1 cellular context compared by ENCODE assay signal in the genomic region with DNA sequence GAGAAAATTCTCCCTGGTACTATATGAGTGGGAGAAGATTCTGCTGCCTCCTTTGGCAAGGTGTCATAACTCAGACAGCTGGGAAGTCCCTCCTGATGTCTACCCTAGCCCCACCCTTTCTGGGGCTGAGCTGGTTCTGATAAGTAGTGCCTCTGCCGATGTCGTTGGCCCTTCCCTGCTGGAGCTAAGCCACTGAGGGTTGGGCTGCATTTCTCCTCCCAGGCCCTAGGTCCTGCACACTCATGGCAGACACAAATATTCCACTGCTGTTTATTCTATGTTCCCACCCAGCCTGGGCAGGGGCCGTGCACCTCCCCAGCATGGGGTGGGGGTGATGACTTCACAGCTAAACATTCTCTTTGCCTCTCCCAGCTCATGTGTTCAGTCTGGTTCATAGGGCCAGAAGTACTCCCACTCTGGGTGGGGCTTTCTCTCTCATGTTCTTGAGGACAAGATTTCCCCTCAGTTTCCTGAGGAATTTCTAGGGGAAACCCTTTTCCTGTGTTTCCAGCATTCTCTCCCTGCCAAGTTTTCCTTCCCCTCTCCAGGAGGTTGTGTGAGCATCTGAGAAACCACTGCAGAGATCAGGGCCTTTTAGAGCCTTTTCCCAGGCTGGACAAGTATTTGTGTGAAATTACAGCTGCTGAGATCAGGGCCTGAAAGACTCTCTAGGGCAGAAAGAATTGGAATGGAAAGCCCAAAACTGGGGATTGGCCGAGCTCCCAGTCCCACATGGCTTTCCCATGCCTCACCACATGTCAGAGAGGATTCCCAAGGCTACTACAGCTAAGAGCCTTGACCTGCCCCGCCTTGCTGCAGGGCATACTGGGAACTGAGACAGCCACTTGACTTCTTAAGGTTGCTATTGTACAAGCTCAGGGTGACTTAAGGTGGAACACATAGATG.
TF ChIP-seq lines count a peak whose summit lies in the region.

No MANE protein-coding gene starts in this region.

TF ChIP-seq in HEK293, 187 proteins besides CTCF, POLR2A, EP300 and RAD21 (continued from another document):
- TF ChIP-seq, protein P1, sequence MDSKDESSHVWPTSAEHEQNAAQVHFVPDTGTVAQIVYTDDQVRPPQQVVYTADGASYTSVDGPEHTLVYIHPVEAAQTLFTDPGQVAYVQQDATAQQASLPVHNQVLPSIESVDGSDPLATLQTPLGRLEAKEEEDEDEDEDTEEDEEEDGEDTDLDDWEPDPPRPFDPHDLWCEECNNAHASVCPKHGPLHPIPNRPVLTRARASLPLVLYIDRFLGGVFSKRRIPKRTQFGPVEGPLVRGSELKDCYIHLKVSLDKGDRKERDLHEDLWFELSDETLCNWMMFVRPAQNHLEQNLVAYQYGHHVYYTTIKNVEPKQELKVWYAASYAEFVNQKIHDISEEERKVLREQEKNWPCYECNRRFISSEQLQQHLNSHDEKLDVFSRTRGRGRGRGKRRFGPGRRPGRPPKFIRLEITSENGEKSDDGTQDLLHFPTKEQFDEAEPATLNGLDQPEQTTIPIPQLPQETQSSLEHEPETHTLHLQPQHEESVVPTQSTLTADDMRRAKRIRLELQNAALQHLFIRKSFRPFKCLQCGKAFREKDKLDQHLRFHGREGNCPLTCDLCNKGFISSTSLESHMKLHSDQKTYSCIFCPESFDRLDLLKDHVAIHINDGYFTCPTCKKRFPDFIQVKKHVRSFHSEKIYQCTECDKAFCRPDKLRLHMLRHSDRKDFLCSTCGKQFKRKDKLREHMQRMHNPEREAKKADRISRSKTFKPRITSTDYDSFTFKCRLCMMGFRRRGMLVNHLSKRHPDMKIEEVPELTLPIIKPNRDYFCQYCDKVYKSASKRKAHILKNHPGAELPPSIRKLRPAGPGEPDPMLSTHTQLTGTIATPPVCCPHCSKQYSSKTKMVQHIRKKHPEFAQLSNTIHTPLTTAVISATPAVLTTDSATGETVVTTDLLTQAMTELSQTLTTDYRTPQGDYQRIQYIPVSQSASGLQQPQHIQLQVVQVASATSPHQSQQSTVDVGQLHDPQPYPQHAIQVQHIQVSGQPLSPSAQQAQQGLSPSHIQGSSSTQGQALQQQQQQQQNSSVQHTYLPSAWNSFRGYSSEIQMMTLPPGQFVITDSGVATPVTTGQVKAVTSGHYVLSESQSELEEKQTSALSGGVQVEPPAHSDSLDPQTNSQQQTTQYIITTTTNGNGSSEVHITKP (tag by site-specific recombination; IDR thresholded peaks at IDR 0.05): 0 out of 2 replicates have a peak, but pooled peaks have one; percentile 21
- TF ChIP-seq, protein P2, sequence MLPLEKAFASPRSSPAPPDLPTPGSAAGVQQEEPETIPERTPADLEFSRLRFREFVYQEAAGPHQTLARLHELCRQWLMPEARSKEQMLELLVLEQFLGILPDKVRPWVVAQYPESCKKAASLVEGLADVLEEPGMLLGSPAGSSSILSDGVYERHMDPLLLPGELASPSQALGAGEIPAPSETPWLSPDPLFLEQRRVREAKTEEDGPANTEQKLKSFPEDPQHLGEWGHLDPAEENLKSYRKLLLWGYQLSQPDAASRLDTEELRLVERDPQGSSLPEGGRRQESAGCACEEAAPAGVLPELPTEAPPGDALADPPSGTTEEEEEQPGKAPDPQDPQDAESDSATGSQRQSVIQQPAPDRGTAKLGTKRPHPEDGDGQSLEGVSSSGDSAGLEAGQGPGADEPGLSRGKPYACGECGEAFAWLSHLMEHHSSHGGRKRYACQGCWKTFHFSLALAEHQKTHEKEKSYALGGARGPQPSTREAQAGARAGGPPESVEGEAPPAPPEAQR (tag by site-specific recombination; IDR thresholded peaks at IDR 0.05): no peak
- no peak for TF ChIP-seq ZNF776 (tag by site-specific recombination; IDR thresholded peaks at IDR 0.05; ENCODE audit: borderline replicate concordance)
- no peak for TF ChIP-seq ZNF266 (tag by site-specific recombination; IDR thresholded peaks at IDR 0.05; ENCODE audit: low read depth)
- TF ChIP-seq PRDM1 (tag by site-specific recombination; IDR thresholded peaks at IDR 0.05): 0 out of 2 replicates have a peak, but pooled peaks have one; percentile 41
- peak; percentile 47; the same call in 1 of the 2 replicates for TF ChIP-seq ZNF629 (tag by site-specific recombination; IDR thresholded peaks at IDR 0.05)
- no peak for TF ChIP-seq ZNF211 (tag by site-specific recombination; IDR thresholded peaks at IDR 0.05; ENCODE audit: low read depth)
- TF ChIP-seq, protein P3, sequence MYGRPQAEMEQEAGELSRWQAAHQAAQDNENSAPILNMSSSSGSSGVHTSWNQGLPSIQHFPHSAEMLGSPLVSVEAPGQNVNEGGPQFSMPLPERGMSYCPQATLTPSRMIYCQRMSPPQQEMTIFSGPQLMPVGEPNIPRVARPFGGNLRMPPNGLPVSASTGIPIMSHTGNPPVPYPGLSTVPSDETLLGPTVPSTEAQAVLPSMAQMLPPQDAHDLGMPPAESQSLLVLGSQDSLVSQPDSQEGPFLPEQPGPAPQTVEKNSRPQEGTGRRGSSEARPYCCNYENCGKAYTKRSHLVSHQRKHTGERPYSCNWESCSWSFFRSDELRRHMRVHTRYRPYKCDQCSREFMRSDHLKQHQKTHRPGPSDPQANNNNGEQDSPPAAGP (tag by site-specific recombination; IDR thresholded peaks at IDR 0.05): peak; percentile 94
- TF ChIP-seq ZFP69B (tag by site-specific recombination; IDR thresholded peaks at IDR 0.05): no peak
- TF ChIP-seq ZNF146 (tag by site-specific recombination; IDR thresholded peaks at IDR 0.05): no peak
- TF ChIP-seq GLI4 (tag by site-specific recombination; IDR thresholded peaks at IDR 0.05): no peak
- TF ChIP-seq, protein P4, sequence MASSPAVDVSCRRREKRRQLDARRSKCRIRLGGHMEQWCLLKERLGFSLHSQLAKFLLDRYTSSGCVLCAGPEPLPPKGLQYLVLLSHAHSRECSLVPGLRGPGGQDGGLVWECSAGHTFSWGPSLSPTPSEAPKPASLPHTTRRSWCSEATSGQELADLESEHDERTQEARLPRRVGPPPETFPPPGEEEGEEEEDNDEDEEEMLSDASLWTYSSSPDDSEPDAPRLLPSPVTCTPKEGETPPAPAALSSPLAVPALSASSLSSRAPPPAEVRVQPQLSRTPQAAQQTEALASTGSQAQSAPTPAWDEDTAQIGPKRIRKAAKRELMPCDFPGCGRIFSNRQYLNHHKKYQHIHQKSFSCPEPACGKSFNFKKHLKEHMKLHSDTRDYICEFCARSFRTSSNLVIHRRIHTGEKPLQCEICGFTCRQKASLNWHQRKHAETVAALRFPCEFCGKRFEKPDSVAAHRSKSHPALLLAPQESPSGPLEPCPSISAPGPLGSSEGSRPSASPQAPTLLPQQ (tag by site-specific recombination; IDR thresholded peaks at IDR 0.05): no peak
- TF ChIP-seq EGR2 (tag by site-specific recombination; IDR thresholded peaks at IDR 0.05; ENCODE audit: low read depth): peak; percentile 20; the same call in 1 of the 2 replicates
- TF ChIP-seq, protein P5, sequence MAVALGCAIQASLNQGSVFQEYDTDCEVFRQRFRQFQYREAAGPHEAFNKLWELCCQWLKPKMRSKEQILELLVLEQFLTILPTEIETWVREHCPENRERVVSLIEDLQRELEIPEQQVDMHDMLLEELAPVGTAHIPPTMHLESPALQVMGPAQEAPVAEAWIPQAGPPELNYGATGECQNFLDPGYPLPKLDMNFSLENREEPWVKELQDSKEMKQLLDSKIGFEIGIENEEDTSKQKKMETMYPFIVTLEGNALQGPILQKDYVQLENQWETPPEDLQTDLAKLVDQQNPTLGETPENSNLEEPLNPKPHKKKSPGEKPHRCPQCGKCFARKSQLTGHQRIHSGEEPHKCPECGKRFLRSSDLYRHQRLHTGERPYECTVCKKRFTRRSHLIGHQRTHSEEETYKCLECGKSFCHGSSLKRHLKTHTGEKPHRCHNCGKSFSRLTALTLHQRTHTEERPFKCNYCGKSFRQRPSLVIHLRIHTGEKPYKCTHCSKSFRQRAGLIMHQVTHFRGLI (tag by site-specific recombination; IDR thresholded peaks at IDR 0.05): peak; percentile 90
- peak; percentile 35 for TF ChIP-seq ZIC2 (tag by site-specific recombination; IDR thresholded peaks at IDR 0.05)
- TF ChIP-seq GLIS1 (tag by site-specific recombination; IDR thresholded peaks at IDR 0.05): peak; percentile 73
- no peak for TF ChIP-seq OSR2 (tag by site-specific recombination; IDR thresholded peaks at IDR 0.05)
- peak; percentile 81 for TF ChIP-seq ZNF600 (tag by site-specific recombination; IDR thresholded peaks at IDR 0.05)
- peak; percentile 44; the same call in 1 of the 2 replicates for TF ChIP-seq SP2 (tag by site-specific recombination; IDR thresholded peaks at IDR 0.05)
- TF ChIP-seq, protein P6, sequence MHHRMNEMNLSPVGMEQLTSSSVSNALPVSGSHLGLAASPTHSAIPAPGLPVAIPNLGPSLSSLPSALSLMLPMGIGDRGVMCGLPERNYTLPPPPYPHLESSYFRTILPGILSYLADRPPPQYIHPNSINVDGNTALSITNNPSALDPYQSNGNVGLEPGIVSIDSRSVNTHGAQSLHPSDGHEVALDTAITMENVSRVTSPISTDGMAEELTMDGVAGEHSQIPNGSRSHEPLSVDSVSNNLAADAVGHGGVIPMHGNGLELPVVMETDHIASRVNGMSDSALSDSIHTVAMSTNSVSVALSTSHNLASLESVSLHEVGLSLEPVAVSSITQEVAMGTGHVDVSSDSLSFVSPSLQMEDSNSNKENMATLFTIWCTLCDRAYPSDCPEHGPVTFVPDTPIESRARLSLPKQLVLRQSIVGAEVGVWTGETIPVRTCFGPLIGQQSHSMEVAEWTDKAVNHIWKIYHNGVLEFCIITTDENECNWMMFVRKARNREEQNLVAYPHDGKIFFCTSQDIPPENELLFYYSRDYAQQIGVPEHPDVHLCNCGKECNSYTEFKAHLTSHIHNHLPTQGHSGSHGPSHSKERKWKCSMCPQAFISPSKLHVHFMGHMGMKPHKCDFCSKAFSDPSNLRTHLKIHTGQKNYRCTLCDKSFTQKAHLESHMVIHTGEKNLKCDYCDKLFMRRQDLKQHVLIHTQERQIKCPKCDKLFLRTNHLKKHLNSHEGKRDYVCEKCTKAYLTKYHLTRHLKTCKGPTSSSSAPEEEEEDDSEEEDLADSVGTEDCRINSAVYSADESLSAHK (tag by site-specific recombination; IDR thresholded peaks at IDR 0.05): no peak
- TF ChIP-seq ZFHX2 (tag by site-specific recombination; conservative IDR thresholded peaks at IDR 0.05): 0 out of 2 replicates have a peak, but pooled peaks have one; percentile 40
- TF ChIP-seq SP7 (tag by site-specific recombination; IDR thresholded peaks at IDR 0.05): 0 out of 2 replicates have a peak, but pooled peaks have one; percentile 19
- TF ChIP-seq ZNF24 (tag by site-specific recombination; IDR thresholded peaks at IDR 0.05): no peak
- no peak for TF ChIP-seq ZNF768 (tag by site-specific recombination; IDR thresholded peaks at IDR 0.05)
- no peak for TF ChIP-seq ZNF830 (tag by site-specific recombination; IDR thresholded peaks at IDR 0.05; ENCODE audit: low read depth)
- no peak for TF ChIP-seq ZNF791 (tag by site-specific recombination; IDR thresholded peaks at IDR 0.05)
